ENCODE assay signal across 18 cellular contexts in genomic region chr17:82869536-82869935, GRCh38. TPM values are rescaled to one million over a fixed set of nuclear protein-coding genes. Genes with fewer than 3 reads are reported as not detected.
"Had no signal": no experiment of that assay in that cellular context is flagged by ENCODE, and none has a peak within 500 bp of the region (broad histone marks: within the 10 kb centered on the region; RNA-seq: fewer than 3 reads in every experiment).

No MANE protein-coding gene starts in this region.

- FAIRE-seq: colon, frontal cortex had no signal

- H3K4me3 Mint-ChIP-seq: activated CD4-positive, alpha-beta T cell treated with anti-CD3 and anti-CD28 coated beads for 36 hours; activated CD8-positive, alpha-beta T cell treated with anti-CD3 and anti-CD28 coated beads for 36 hours had no signal

- H3K4me3 ChIP-seq: cardiac muscle cell, heart right ventricle, prostate gland, right lobe of liver had no signal

- H3K36me3 ChIP-seq: cardiac muscle cell had no signal

- H3K4me1 ChIP-seq: right lobe of liver had no signal

- H3K9me3 ChIP-seq: heart right ventricle, prostate gland, right lobe of liver had no signal

- DNase-seq: activated CD4-positive, alpha-beta T cell treated with anti-CD3 and anti-CD28 coated beads for 36 hours; activated CD8-positive, alpha-beta memory T cell treated with anti-CD3 and anti-CD28 coated beads, Interleukin-2, amount 50 U/mL, for 4 hours; activated CD8-positive, alpha-beta T cell treated with anti-CD3 and anti-CD28 coated beads for 36 hours; effector CD4-positive, alpha-beta T cell; heart right ventricle; islet precursor cell; nucleus accumbens; stimulated activated CD4-positive, alpha-beta T cell treated with anti-CD3 and anti-CD28 coated beads, Interleukin-1b, Interleukin-23, amount 100 ng/mL, for 48 hours; stimulated activated naive CD4-positive, alpha-beta T cell treated with Interleukin-2 at 50 U/mL for 16 hours; T-helper 2 cell; trophoblast cell had no signal

- H3K27ac ChIP-seq: cardiac muscle cell, prostate gland, right lobe of liver had no signal

- H3K27me3 ChIP-seq: cardiac muscle cell, heart right ventricle, right lobe of liver had no signal

- H3K27ac Mint-ChIP-seq: activated CD4-positive, alpha-beta T cell treated with anti-CD3 and anti-CD28 coated beads for 36 hours; activated CD8-positive, alpha-beta T cell treated with anti-CD3 and anti-CD28 coated beads for 36 hours had no signal

- H3K9me3 Mint-ChIP-seq: activated CD8-positive, alpha-beta T cell treated with anti-CD3 and anti-CD28 coated beads for 36 hours had no signal

- H3K27me3 Mint-ChIP-seq: activated CD4-positive, alpha-beta T cell treated with anti-CD3 and anti-CD28 coated beads for 36 hours; activated CD8-positive, alpha-beta T cell treated with anti-CD3 and anti-CD28 coated beads for 36 hours had no signal

- ATAC-seq: activated CD4-positive, alpha-beta T cell treated with anti-CD3 and anti-CD28 coated beads for 36 hours; activated CD8-positive, alpha-beta T cell treated with anti-CD3 and anti-CD28 coated beads for 36 hours; heart right ventricle; right lobe of liver had no signal

RNA-seq across cellular contexts. Expression of gene ZNF750, which starts 29.7 kb away (rescaled TPM):
- total RNA-seq: activated CD4-positive, alpha-beta T cell treated with anti-CD3 and anti-CD28 coated beads for 36 hours; activated CD8-positive, alpha-beta T cell treated with anti-CD3 and anti-CD28 coated beads for 36 hours; cardiac muscle cell; fibroblast of lung; frontal cortex; liver; right lobe of liver had no signal
- polyA plus RNA-seq: fibroblast of lung had no signal
